In genomic region chr9:22588918-22589317, GRCh38 we compare ENCODE assay signal across 11 cellular contexts.
"Had no signal": no experiment of that assay in that cellular context is flagged by ENCODE, and none has a peak within 500 bp of the region (broad histone marks: within the 10 kb centered on the region; RNA-seq: fewer than 3 reads in every experiment).

No MANE protein-coding gene starts in this region.

- H3K9ac ChIP-seq: GM23248 had no signal

- H3K9me3 ChIP-seq: HAP-1 had no signal

- ATAC-seq: GM23338, HCT116 had no signal

- H3K4me1 ChIP-seq: HAP-1 had no signal

- H3K36me3 ChIP-seq: HAP-1 had no signal

- H3K4me2 ChIP-seq: GM23338 had no signal

- FAIRE-seq: H1, H54 had no signal

- H3K4me3 ChIP-seq: GM23248, GM23338, HAP-1 had no signal

- H2AFZ ChIP-seq: GM23248, GM23338 had no signal

- DNase-seq: GM23248, GOT3, H7, H9, HCEC 1CT, HFFc6 had no signal

- H3K27ac ChIP-seq: GM23248 had no signal
